18 cellular contexts compared by ENCODE assay signal in genomic region chr1:29859126-29859525, GRCh38.
DNase-seq lines count a peak whose midpoint lies in the region; ATAC-seq and TF ChIP-seq lines count a peak whose summit lies in the region.
"Had no signal": no experiment of that assay in that cellular context is flagged by ENCODE, and none has a peak within 500 bp of the region (broad histone marks: within the 10 kb centered on the region; RNA-seq: fewer than 3 reads in every experiment).

No MANE protein-coding gene starts in this region.

- no peaks in the 10 kb centered on the region for H4K20me1 ChIP-seq in mammary epithelial cell (ENCODE audit: insufficient read depth, low read length)
- H4K20me1 ChIP-seq: BLaER1 had no signal

- no peak overlapping the region for H3K4me3 ChIP-seq in left ventricle myocardium inferior
- H3K4me3 ChIP-seq in right cardiac atrium (ENCODE audit: low read length): no peak overlapping the region
- H3K4me3 ChIP-seq in mammary epithelial cell (replicated peaks in 1 of 3; ENCODE audit: insufficient read depth in 1 of 3, low read depth in 2 of 3, low read length in 3 of 3): no peak overlapping the region
- H3K4me3 ChIP-seq: BLaER1, GM23338 had no signal

- no peak for ATAC-seq in right cardiac atrium
- no peak for ATAC-seq in GM18505 (IDR thresholded peaks at IDR 0.05; ENCODE audit: unreplicated experiment)
- ATAC-seq: CD8-positive, alpha-beta T cell; GM23338; HCT116 had no signal

- no TSS peak for BruUV-seq in mammary epithelial cell (replicated peaks; lab: Mats Ljungman, UMichigan)

- CTCF ChIA-PET in mammary epithelial cell (lab: Charles Lee; ENCODE audit: low non-redundant PET): no interaction called here

- 86% methylated on average over 9 of the region's 9 CpGs for WGBS in right cardiac atrium
- 39% methylated on average over 8 of the region's 9 CpGs for WGBS in mammary epithelial cell (ENCODE audit: low coverage, missing lambda C conversion rate)

- H3K4me1 ChIP-seq in left ventricle myocardium inferior (peaks cover 35% of the 10 kb centered on the region), right cardiac atrium (ENCODE audit: control insufficient read depth, insufficient read depth, low read length) (peaks cover 2% of the 10 kb centered on the region), mammary epithelial cell (ENCODE audit: insufficient read depth, low read length) (no peaks in the 10 kb centered on the region)
- H3K4me1 ChIP-seq: Caco-2 had no signal

- peak overlapping the region; percentile 24 for H3K27ac ChIP-seq in left ventricle myocardium inferior (replicated peaks)
- H3K27ac ChIP-seq in right cardiac atrium (ENCODE audit: low read length): no peak overlapping the region
- no peak overlapping the region for H3K27ac ChIP-seq in mammary epithelial cell (ENCODE audit: insufficient read depth, low read depth, low read length)
- H3K27ac ChIP-seq: BLaER1, C4-2B had no signal

- DNase-seq in left ventricle myocardium inferior (no peak), right cardiac atrium (no peak), islet precursor cell (peak; percentile 43), osteocyte (ENCODE audit: extremely low spot score, unreplicated experiment) (peak; percentile 78), mammary epithelial cell (no peak)
- no peak for DNase-seq in activated T-helper 1 cell treated with anti-CD3 and anti-CD28 coated beads, Interleukin-12 subunit alpha, Interleukin-12 subunit beta, Interleukin-2, Interleukin-4 antibody, amounts not matched to agents 30 ng/mL and 10 ng/mL and 1 ng/mL, durations not matched to agents 14 hours and 24 hours and 36 hours (ENCODE audit: low spot score)
- DNase-seq: Caco-2; CD4-positive, CD25-positive, alpha-beta regulatory T cell; CD8-positive, alpha-beta T cell; DMS153; DND-41; H9 had no signal

- H3K79me2 ChIP-seq in mammary epithelial cell (ENCODE audit: insufficient read depth, low read length): no peaks in the 10 kb centered on the region

- TF ChIP-seq CTCF in left ventricle myocardium inferior (IDR thresholded peaks at IDR 0.05; ENCODE audit: borderline replicate concordance): no peak
- no peak for TF ChIP-seq CTCF in osteocyte (IDR thresholded peaks at IDR 0.05)
- no peak for TF ChIP-seq CTCF in mammary epithelial cell (conservative IDR thresholded peaks at IDR 0.05 in 1 of 2, IDR thresholded peaks at IDR 0.05 in 1 of 2; ENCODE audit: extremely low read depth in 1 of 2, insufficient read depth in 1 of 2, low read depth in 1 of 2, low read length in 2 of 2)

- H3K27me3 Mint-ChIP-seq in osteocyte (ENCODE audit: unreplicated experiment): peaks cover 3% of the 10 kb centered on the region
- peaks cover 10% of the 10 kb centered on the region for H3K27me3 Mint-ChIP-seq in activated T-helper 1 cell treated with anti-CD3 and anti-CD28 coated beads, Interleukin-12 subunit alpha, Interleukin-12 subunit beta, Interleukin-2, Interleukin-4 antibody, amounts not matched to agents 30 ng/mL and 10 ng/mL and 1 ng/mL, durations not matched to agents 14 hours and 24 hours and 36 hours (ENCODE audit: insufficient read depth)

- no peaks in the 10 kb centered on the region for H3K36me3 ChIP-seq in left ventricle myocardium inferior
- H3K36me3 ChIP-seq in mammary epithelial cell (ENCODE audit: insufficient read depth, low read length): no peaks in the 10 kb centered on the region
- H3K36me3 ChIP-seq: BLaER1 had no signal

- no peak overlapping the region for H2AFZ ChIP-seq in mammary epithelial cell (ENCODE audit: low read depth, low read length)
- H2AFZ ChIP-seq: GM23338 had no signal

- TF ChIP-seq POLR2A in GM18505 (IDR thresholded peaks at IDR 0.05; ENCODE audit: borderline replicate concordance, extremely low read depth, insufficient read depth, insufficient read length): no peak

- H3K4me2 ChIP-seq in mammary epithelial cell (ENCODE audit: insufficient read depth, low read depth, low read length): no peak overlapping the region
- H3K4me2 ChIP-seq: BLaER1, GM23338 had no signal

- H3K4me3 Mint-ChIP-seq in osteocyte (ENCODE audit: unreplicated experiment): no peak overlapping the region
- no peak overlapping the region for H3K4me3 Mint-ChIP-seq in activated T-helper 1 cell treated with anti-CD3 and anti-CD28 coated beads, Interleukin-12 subunit alpha, Interleukin-12 subunit beta, Interleukin-2, Interleukin-4 antibody, amounts not matched to agents 30 ng/mL and 10 ng/mL and 1 ng/mL, durations not matched to agents 14 hours and 24 hours and 36 hours
- H3K4me3 Mint-ChIP-seq: B cell; CD4-positive, CD25-positive, alpha-beta regulatory T cell; CD8-positive, alpha-beta T cell; GM23338; H9 had no signal

- no peaks in the 10 kb centered on the region for H3K36me3 Mint-ChIP-seq in osteocyte (ENCODE audit: unreplicated experiment)
- no peaks in the 10 kb centered on the region for H3K36me3 Mint-ChIP-seq in activated T-helper 1 cell treated with anti-CD3 and anti-CD28 coated beads, Interleukin-12 subunit alpha, Interleukin-12 subunit beta, Interleukin-2, Interleukin-4 antibody, amounts not matched to agents 30 ng/mL and 10 ng/mL and 1 ng/mL, durations not matched to agents 14 hours and 24 hours and 36 hours (ENCODE audit: low read depth)
- H3K36me3 Mint-ChIP-seq: CD4-positive, CD25-positive, alpha-beta regulatory T cell; CD8-positive, alpha-beta T cell had no signal

- in situ Hi-C loops in mammary epithelial cell (cut with MboI; ENCODE audit: low sequenced_read_pairs in 2 of 2): no loop called here

- no peak overlapping the region for H3K27ac Mint-ChIP-seq in osteocyte (ENCODE audit: unreplicated experiment)
- no peak overlapping the region for H3K27ac Mint-ChIP-seq in activated T-helper 1 cell treated with anti-CD3 and anti-CD28 coated beads, Interleukin-12 subunit alpha, Interleukin-12 subunit beta, Interleukin-2, Interleukin-4 antibody, amounts not matched to agents 30 ng/mL and 10 ng/mL and 1 ng/mL, durations not matched to agents 14 hours and 24 hours and 36 hours
- H3K27ac Mint-ChIP-seq: B cell; CD4-positive, CD25-positive, alpha-beta regulatory T cell; CD8-positive, alpha-beta T cell; GM23338 had no signal

- no peak overlapping the region for H3K9ac ChIP-seq in mammary epithelial cell (ENCODE audit: insufficient read depth, low read length)
- H3K9ac ChIP-seq: BLaER1 had no signal

- no peaks in the 10 kb centered on the region for H3K9me3 Mint-ChIP-seq in osteocyte (ENCODE audit: unreplicated experiment)
- H3K9me3 Mint-ChIP-seq in activated T-helper 1 cell treated with anti-CD3 and anti-CD28 coated beads, Interleukin-12 subunit alpha, Interleukin-12 subunit beta, Interleukin-2, Interleukin-4 antibody, amounts not matched to agents 30 ng/mL and 10 ng/mL and 1 ng/mL, durations not matched to agents 14 hours and 24 hours and 36 hours: peaks cover 13% of the 10 kb centered on the region

- peaks cover 44% of the 10 kb centered on the region for H3K27me3 ChIP-seq in left ventricle myocardium inferior (ENCODE audit: low read depth)
- no peaks in the 10 kb centered on the region for H3K27me3 ChIP-seq in right cardiac atrium (ENCODE audit: control insufficient read depth, insufficient read depth)
- H3K27me3 ChIP-seq in mammary epithelial cell (ENCODE audit: insufficient read depth, low read length): peaks cover 3% of the 10 kb centered on the region
- H3K27me3 ChIP-seq: BLaER1 had no signal

- H3K4me1 Mint-ChIP-seq in osteocyte (ENCODE audit: unreplicated experiment): no peaks in the 10 kb centered on the region
- no peaks in the 10 kb centered on the region for H3K4me1 Mint-ChIP-seq in activated T-helper 1 cell treated with anti-CD3 and anti-CD28 coated beads, Interleukin-12 subunit alpha, Interleukin-12 subunit beta, Interleukin-2, Interleukin-4 antibody, amounts not matched to agents 30 ng/mL and 10 ng/mL and 1 ng/mL, durations not matched to agents 14 hours and 24 hours and 36 hours (ENCODE audit: low read depth)
- H3K4me1 Mint-ChIP-seq: B cell; CD4-positive, CD25-positive, alpha-beta regulatory T cell had no signal

- intact Hi-C loops in left ventricle myocardium inferior (cut with micrococcal nuclease) (no loop called here), right cardiac atrium (cut with DNase I) (no loop called here), mammary epithelial cell (cut with micrococcal nuclease) (no loop called here)
- intact Hi-C loops in activated T-helper 1 cell treated with anti-CD3 and anti-CD28 coated beads, Interleukin-12 subunit alpha, Interleukin-12 subunit beta, Interleukin-2, Interleukin-4 antibody, amounts not matched to agents 30 ng/mL and 10 ng/mL and 1 ng/mL, durations not matched to agents 14 hours and 24 hours and 36 hours (cut with micrococcal nuclease): no loop called here

- peaks cover 17% of the 10 kb centered on the region for H3K9me3 ChIP-seq in left ventricle myocardium inferior (replicated peaks)
- no peaks in the 10 kb centered on the region for H3K9me3 ChIP-seq in right cardiac atrium (ENCODE audit: control insufficient read depth, low read length)
- H3K9me3 ChIP-seq in mammary epithelial cell (replicated peaks; ENCODE audit: insufficient read depth, low read length): peaks cover 6% of the 10 kb centered on the region
- H3K9me3 ChIP-seq: Caco-2 had no signal

- dilution Hi-C loops in mammary epithelial cell (cut with HindIII; ENCODE audit: low sequenced_read_pairs): no loop called here

Comparison
In these comparisons a context has a peak if more than half of its experiments do, and no peak if none do; other contexts are left out.
1. DNase-seq: peak in islet precursor cell (single experiment) and osteocyte (single experiment); none in left ventricle myocardium inferior (single experiment), right cardiac atrium (0 of 3), activated T-helper 1 cell treated with anti-CD3 and anti-CD28 coated beads, Interleukin-12 subunit alpha, Interleukin-12 subunit beta, Interleukin-2, Interleukin-4 antibody, amounts not matched to agents 30 ng/mL and 10 ng/mL and 1 ng/mL, durations not matched to agents 14 hours and 24 hours and 36 hours (single experiment) and mammary epithelial cell (single experiment).